8 cellular contexts compared by ENCODE assay signal in genomic region chr17:81517339-81518112, GRCh38. TPM values are rescaled to one million over a fixed set of nuclear protein-coding genes. Genes with fewer than 3 reads are reported as not detected.
DNase-seq lines count a peak whose midpoint lies in the region; ATAC-seq and TF ChIP-seq lines count a peak whose summit lies in the region.

No MANE protein-coding gene starts in this region.

- DNase-seq in AG09309 (ENCODE audit: low read depth) = no peak
- DNase-seq in MCF 10A (ENCODE audit: unreplicated experiment) = no peak
- no peak for DNase-seq in inferior parietal cortex (ENCODE audit: extremely low spot score)
- no peak for DNase-seq in anterior cingulate cortex (lab: John Stamatoyannopoulos, UW)

- H3K9me3 Mint-ChIP-seq in MCF 10A (ENCODE audit: unreplicated experiment) (no peaks in the 10 kb centered on the region), nephron (no peaks in the 10 kb centered on the region)

- 32% methylated on average over 22 of the region's 24 CpGs for WGBS in HUES64

- POLR2A ChIA-PET in MCF 10A (lab: Yijun Ruan, JAX) = interaction anchor here (1.0 to 2.4 kb wide), 4 partner anchors 9 to 119 kb away, joined by 3 to 14 read pairs (median 11); partner anchors contain the start of genes FAAP100, NPLOC4 and TSPAN10

- CTCF ChIA-PET in MCF 10A (lab: Yijun Ruan, JAX) = interaction anchor here (0.6 to 1.7 kb wide), 2 partner anchors 83 to 250 kb away, joined by 4 to 12 read pairs; no protein-coding TSS in a partner anchor

- H3K27ac Mint-ChIP-seq in MCF 10A (ENCODE audit: low read depth, unreplicated experiment) (no peak overlapping the region), nephron (peak overlapping the region; percentile 51 to 79 (median 71))

- no peak overlapping the region for H3K9ac ChIP-seq in HUES64 (ENCODE audit: low read depth, low read length)

- H3K36me3 Mint-ChIP-seq in MCF 10A (ENCODE audit: insufficient read depth, unreplicated experiment) (peaks cover 10% of the 10 kb centered on the region), nephron (ENCODE audit: low read depth) (no peaks in the 10 kb centered on the region)

- ATAC-seq in GM18517 (IDR thresholded peaks at IDR 0.05; ENCODE audit: unreplicated experiment) = no peak

- peak overlapping the region; percentile 80 for H3K4me3 ChIP-seq in AG09309 (ENCODE audit: control insufficient read depth, low read depth, low read length)
- peak overlapping the region; percentile 15; the same call in 1 of the 2 replicates for H3K4me3 ChIP-seq in HUES64 (ENCODE audit: low read length)

- H3K36me3 ChIP-seq in HUES64 (ENCODE audit: insufficient read depth, low read length) = 0 out of 2 replicates have a peak, but pooled peaks cover 3% of the 10 kb centered on the region

- peak; percentile 60 for TF ChIP-seq POLR2A in GM18951 (IDR thresholded peaks at IDR 0.05; ENCODE audit: extremely low read depth, insufficient read depth, insufficient read length)

- H3K27me3 Mint-ChIP-seq in MCF 10A (ENCODE audit: insufficient read depth, unreplicated experiment) = no peaks in the 10 kb centered on the region
- peaks cover 24% of the 10 kb centered on the region for H3K27me3 Mint-ChIP-seq in nephron (ENCODE audit: low read depth)

- H3K4me3 Mint-ChIP-seq in MCF 10A (ENCODE audit: unreplicated experiment) = peak overlapping the region; percentile 55
- H3K4me3 Mint-ChIP-seq in nephron = peak overlapping the region; percentile 76 to 82 (median 80)

- no peak overlapping the region for H3K27ac ChIP-seq in HUES64 (ENCODE audit: low read depth, low read length)

- H3K9me3 ChIP-seq in HUES64 (ENCODE audit: insufficient read depth, low read depth, low read length) = no peaks in the 10 kb centered on the region

- peaks cover 25% of the 10 kb centered on the region; the same call in 1 of the 2 replicates for H3K4me1 ChIP-seq in HUES64 (ENCODE audit: insufficient read depth, low read length)

- intact Hi-C loops in MCF 10A (cut with micrococcal nuclease) = loop anchor here (2.0 kb wide), 1 partner anchor 35 kb away; the partner anchor contains the start of gene FAAP100

- H3K4me1 Mint-ChIP-seq in MCF 10A (ENCODE audit: insufficient read depth, unreplicated experiment) (no peaks in the 10 kb centered on the region), nephron (peaks cover 35% of the 10 kb centered on the region)

- H3K27me3 ChIP-seq in HUES64 (ENCODE audit: insufficient read depth, low read length) = peaks cover 41% of the 10 kb centered on the region

- BruUV-seq in MCF 10A (replicated peaks; lab: Mats Ljungman, UMichigan) = no TSS peak

- in situ Hi-C loops in GM18951 (cut with MboI; ENCODE audit: low sequenced_read_pairs, unreplicated experiment) = no loop called here

- TF ChIP-seq CTCF in AG09309 (IDR thresholded peaks at IDR 0.05; ENCODE audit: control insufficient read depth, insufficient read depth, low read depth, low read length, missing control alignments) (no peak), MCF 10A (IDR thresholded peaks at IDR 0.05; ENCODE audit: unreplicated experiment) (no peak), nephron (IDR thresholded peaks at IDR 0.05; ENCODE audit: unreplicated experiment in 3 of 3) (no peak)

RNA-seq across cellular contexts. Expression of gene ACTG1, which starts 4.9 kb away (rescaled TPM):
- 2,066 TPM for polyA plus RNA-seq in HUES64 (2013, experiment 1 of 2)
- 2,328 TPM for polyA plus RNA-seq in HUES64 (2013, experiment 2 of 2)
- 1,056 and 1,461 TPM in 2 replicates for total RNA-seq in MCF 10A (2022)

RNA-seq across cellular contexts. Expression of gene FSCN2, which starts 10.7 kb away (rescaled TPM):
- not detected for polyA plus RNA-seq in HUES64 (2013, experiment 1 of 2)
- polyA plus RNA-seq in HUES64 (2013, experiment 2 of 2) = not detected
- total RNA-seq in MCF 10A (2022) = 0.37 TPM in 1 of 2 replicates, not detected in the other

RNA-seq across cellular contexts. Expression of gene FAAP100, which starts 34.6 kb away (rescaled TPM):
- polyA plus RNA-seq in HUES64 (2013, experiment 1 of 2) = 22.5 TPM
- 20.7 TPM for polyA plus RNA-seq in HUES64 (2013, experiment 2 of 2)
- 23.4 and 32.5 TPM in 2 replicates for total RNA-seq in MCF 10A (2022)
